ENCODE assay signal across 17 cellular contexts in genomic region chr11:95584180-95584579, GRCh38.
DNase-seq lines count a peak whose midpoint lies in the region; ATAC-seq, FAIRE-seq and TF ChIP-seq lines count a peak whose summit lies in the region.
"Had no signal": no experiment of that assay in that cellular context is flagged by ENCODE, and none has a peak within 500 bp of the region (broad histone marks: within the 10 kb centered on the region; RNA-seq: fewer than 3 reads in every experiment).

No MANE protein-coding gene starts in this region.

- ATAC-seq in HG02759 (IDR thresholded peaks at IDR 0.05; ENCODE audit: unreplicated experiment): peak; percentile 23
- no peak for ATAC-seq in HG03139 (IDR thresholded peaks at IDR 0.05; ENCODE audit: unreplicated experiment)
- ATAC-seq: A549, body of pancreas had no signal

- peak; percentile 81 for FAIRE-seq in astrocyte (lab: Jason Lieb, UNC)
- FAIRE-seq: A549 had no signal

- H3K9me3 Mint-ChIP-seq in activated CD4-positive, alpha-beta T cell treated with anti-CD3 and anti-CD28 coated beads, Interleukin-2, amount 10 ng/mL, durations not matched to agents 24 days and 14 days: peaks cover 31% of the 10 kb centered on the region
- no peaks in the 10 kb centered on the region for H3K9me3 Mint-ChIP-seq in astrocyte (ENCODE audit: unreplicated experiment)
- peaks cover 22% of the 10 kb centered on the region for H3K9me3 Mint-ChIP-seq in mesothelial cell of epicardium

- H3K36me3 ChIP-seq in astrocyte (ENCODE audit: insufficient read depth, low read length): no peaks in the 10 kb centered on the region
- H3K36me3 ChIP-seq in mesenchymal stem cell (ENCODE audit: control insufficient read depth in 1 of 2, insufficient read depth in 2 of 2, low read depth in 1 of 2, low read length in 2 of 2): no peaks in the 10 kb centered on the region

- H3K4me2 ChIP-seq in astrocyte (ENCODE audit: low read length): no peak overlapping the region
- H3K4me2 ChIP-seq in mesenchymal stem cell (ENCODE audit: low read length, poor library complexity, severe bottlenecking): no peak overlapping the region
- H3K4me2 ChIP-seq: A549 had no signal

- H3K79me1 ChIP-seq in mesenchymal stem cell (replicated peaks; ENCODE audit: low read length, poor library complexity, severe bottlenecking): no peaks in the 10 kb centered on the region

- H2BK5ac ChIP-seq in mesenchymal stem cell (ENCODE audit: low read depth, low read length, poor library complexity, severe bottlenecking): no peak overlapping the region

- H3K18ac ChIP-seq in mesenchymal stem cell (ENCODE audit: low read depth in 1 of 2, low read length in 2 of 2): no peak overlapping the region

- H4K91ac ChIP-seq in mesenchymal stem cell (ENCODE audit: low read length): no peak overlapping the region

- peaks cover 23% of the 10 kb centered on the region for H3K4me1 Mint-ChIP-seq in activated CD4-positive, alpha-beta T cell treated with anti-CD3 and anti-CD28 coated beads, Interleukin-2, amount 10 ng/mL, durations not matched to agents 24 days and 14 days
- peaks cover 15% of the 10 kb centered on the region for H3K4me1 Mint-ChIP-seq in astrocyte (ENCODE audit: low read depth, unreplicated experiment)
- H3K4me1 Mint-ChIP-seq in mesothelial cell of epicardium: peaks cover 16% of the 10 kb centered on the region

- peaks cover 13% of the 10 kb centered on the region for H3K4me1 ChIP-seq in astrocyte (ENCODE audit: insufficient read depth, low read length)
- no peaks in the 10 kb centered on the region for H3K4me1 ChIP-seq in mesenchymal stem cell (ENCODE audit: control insufficient read depth, insufficient read depth, low read depth, low read length)
- H3K4me1 ChIP-seq: A549, body of pancreas had no signal

- no peaks in the 10 kb centered on the region for H3K9me3 ChIP-seq in astrocyte (ENCODE audit: insufficient read depth, low read depth, low read length)
- H3K9me3 ChIP-seq in mesenchymal stem cell (ENCODE audit: control insufficient read depth, low read length): no peaks in the 10 kb centered on the region
- H3K9me3 ChIP-seq: A549, body of pancreas had no signal

- no peak overlapping the region for H3K14ac ChIP-seq in mesenchymal stem cell (ENCODE audit: low read length in 2 of 2)

- no peak overlapping the region for H3K4me3 Mint-ChIP-seq in activated CD4-positive, alpha-beta T cell treated with anti-CD3 and anti-CD28 coated beads, Interleukin-2, amount 10 ng/mL, durations not matched to agents 24 days and 14 days
- H3K4me3 Mint-ChIP-seq in astrocyte (ENCODE audit: unreplicated experiment) (no peak overlapping the region), mesothelial cell of epicardium (no peak overlapping the region)

- H2AK5ac ChIP-seq in mesenchymal stem cell (ENCODE audit: low read length, severe bottlenecking): no peak overlapping the region

- H3K4me3 ChIP-seq in astrocyte (ENCODE audit: insufficient read depth, low read depth, low read length) (no peak overlapping the region), mesenchymal stem cell (ENCODE audit: insufficient read depth in 1 of 2, low read depth in 1 of 2, low read length in 2 of 2) (no peak overlapping the region)
- H3K4me3 ChIP-seq: A549, body of pancreas had no signal

- H3K27ac ChIP-seq in astrocyte (ENCODE audit: low read depth, low read length) (no peak overlapping the region), mesenchymal stem cell (ENCODE audit: low read length, poor library complexity, severe bottlenecking) (no peak overlapping the region)
- H3K27ac ChIP-seq: A549, body of pancreas, VCaP had no signal

- no peak overlapping the region for H3K4ac ChIP-seq in mesenchymal stem cell (ENCODE audit: low read depth in 1 of 2, low read length in 2 of 2)

- H2AFZ ChIP-seq in astrocyte (ENCODE audit: low read depth, low read length): no peak overlapping the region
- no peak overlapping the region for H2AFZ ChIP-seq in mesenchymal stem cell (ENCODE audit: low read depth, low read length)

- intact Hi-C loops in activated CD4-positive, alpha-beta T cell treated with anti-CD3 and anti-CD28 coated beads, Interleukin-2, amount 10 ng/mL, durations not matched to agents 24 days and 14 days (cut with micrococcal nuclease): loop anchor here (1.0 to 5.0 kb wide), 4 partner anchors 17 to 98 kb away; no protein-coding TSS in a partner anchor

- 22% methylated on average over 1 of the region's 3 CpGs for WGBS in mesenchymal stem cell

- no peak overlapping the region for H2BK120ac ChIP-seq in mesenchymal stem cell (ENCODE audit: low read depth, low read length)

- peak; percentile 39 for DNase-seq in activated CD4-positive, alpha-beta T cell treated with anti-CD3 and anti-CD28 coated beads, Interleukin-2, amount 10 ng/mL, durations not matched to agents 24 days and 14 days
- no peak for DNase-seq in activated CD4-positive, alpha-beta T cell treated with anti-CD3 and anti-CD28 coated beads for 48 hours
- DNase-seq in astrocyte (ENCODE audit: low read depth) (peak; percentile 65), mesenchymal stem cell (peak; percentile 89), mesothelial cell of epicardium (ENCODE audit: low spot score in 2 of 2, unreplicated experiment in 2 of 2) (no peak), 8988T (no peak)
- DNase-seq: activated T-cell treated with anti-CD3 and anti-CD28 coated beads for 4 hours; body of pancreas; Calu3; effector CD4-positive, alpha-beta T cell; GOT3; NCI-H1105; posterior cingulate gyrus had no signal

- H3K27me3 ChIP-seq in astrocyte (ENCODE audit: insufficient read depth, low read length): no peaks in the 10 kb centered on the region
- H3K27me3 ChIP-seq in mesenchymal stem cell (ENCODE audit: control insufficient read depth in 1 of 2, insufficient read depth in 1 of 2, low read length in 2 of 2): no peaks in the 10 kb centered on the region
- H3K27me3 ChIP-seq: body of pancreas had no signal

- H3K27me3 Mint-ChIP-seq in activated CD4-positive, alpha-beta T cell treated with anti-CD3 and anti-CD28 coated beads, Interleukin-2, amount 10 ng/mL, durations not matched to agents 24 days and 14 days: no peaks in the 10 kb centered on the region
- H3K27me3 Mint-ChIP-seq in astrocyte (ENCODE audit: low read depth, unreplicated experiment) (no peaks in the 10 kb centered on the region), mesothelial cell of epicardium (ENCODE audit: low read depth) (no peaks in the 10 kb centered on the region)

- TF ChIP-seq CTCF in astrocyte (IDR thresholded peaks at IDR 0.05; ENCODE audit: insufficient read depth, low read depth, low read length): no peak
- no peak for TF ChIP-seq CTCF in mesothelial cell of epicardium (IDR thresholded peaks at IDR 0.05; ENCODE audit: unreplicated experiment)

- no peaks in the 10 kb centered on the region for H3K79me2 ChIP-seq in astrocyte (ENCODE audit: insufficient read depth, low read length)

- H3K23ac ChIP-seq in mesenchymal stem cell (ENCODE audit: low read length in 2 of 2): no peak overlapping the region

- H2BK15ac ChIP-seq in mesenchymal stem cell (ENCODE audit: low read depth, poor library complexity, severe bottlenecking): no peak overlapping the region

- no peaks in the 10 kb centered on the region for H4K20me1 ChIP-seq in astrocyte (ENCODE audit: insufficient read depth, low read length)

- H4K8ac ChIP-seq in mesenchymal stem cell (ENCODE audit: low read length): no peak overlapping the region

- no peak overlapping the region for H2BK12ac ChIP-seq in mesenchymal stem cell (ENCODE audit: low read length in 2 of 2)

- H3K9ac ChIP-seq in astrocyte (ENCODE audit: low read length) (no peak overlapping the region), mesenchymal stem cell (ENCODE audit: low read length) (peak overlapping the region; percentile 5)

- peaks cover 10% of the 10 kb centered on the region for H3K36me3 Mint-ChIP-seq in activated CD4-positive, alpha-beta T cell treated with anti-CD3 and anti-CD28 coated beads, Interleukin-2, amount 10 ng/mL, durations not matched to agents 24 days and 14 days (ENCODE audit: low read depth)
- no peaks in the 10 kb centered on the region for H3K36me3 Mint-ChIP-seq in astrocyte (ENCODE audit: low read depth, unreplicated experiment)
- no peaks in the 10 kb centered on the region for H3K36me3 Mint-ChIP-seq in mesothelial cell of epicardium

- peak overlapping the region; percentile 85 for H3K27ac Mint-ChIP-seq in activated CD4-positive, alpha-beta T cell treated with anti-CD3 and anti-CD28 coated beads, Interleukin-2, amount 10 ng/mL, durations not matched to agents 24 days and 14 days
- no peak overlapping the region for H3K27ac Mint-ChIP-seq in astrocyte (ENCODE audit: unreplicated experiment)
- H3K27ac Mint-ChIP-seq in mesothelial cell of epicardium: no peak overlapping the region

Comparison
In these comparisons a context has a peak if more than half of its experiments do, and no peak if none do; other contexts are left out.
1. DNase-seq: peak in activated CD4-positive, alpha-beta T cell treated with anti-CD3 and anti-CD28 coated beads, Interleukin-2, amount 10 ng/mL, durations not matched to agents 24 days and 14 days (single experiment), astrocyte (single experiment) and mesenchymal stem cell (single experiment); none in activated CD4-positive, alpha-beta T cell treated with anti-CD3 and anti-CD28 coated beads for 48 hours (single experiment), mesothelial cell of epicardium (0 of 2) and 8988T (single experiment).